Comparison of ENCODE assay signal across 20 cellular contexts in the genomic region with DNA sequence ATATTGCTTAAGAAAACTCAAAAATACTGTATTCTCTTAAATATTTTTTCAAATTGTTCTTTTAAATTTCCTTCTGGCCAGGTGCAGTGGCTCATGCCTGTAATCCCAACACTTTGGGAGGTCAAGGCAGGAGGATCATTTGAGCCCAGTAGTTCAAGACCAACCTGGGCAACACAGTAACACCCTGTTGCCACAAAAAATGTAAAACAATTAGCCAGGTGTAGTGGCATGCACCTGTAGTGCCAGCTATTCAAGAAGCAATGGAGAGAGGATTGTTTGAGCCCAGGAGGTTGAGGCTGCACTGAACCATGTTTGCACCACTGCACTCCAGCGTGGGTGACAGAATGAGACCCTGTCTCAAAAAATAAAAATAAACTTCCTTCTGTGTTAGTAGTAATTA.
DNase-seq lines count a peak whose midpoint lies in the region; ATAC-seq, FAIRE-seq and TF ChIP-seq lines count a peak whose summit lies in the region.
"Had no signal": no experiment of that assay in that cellular context is flagged by ENCODE, and none has a peak within 500 bp of the region (broad histone marks: within the 10 kb centered on the region; RNA-seq: fewer than 3 reads in every experiment).

No MANE protein-coding gene starts in this region.

- H4K20me1 ChIP-seq in KMS-11 (ENCODE audit: insufficient read depth) (no peaks in the 10 kb centered on the region), GM12878 (ENCODE audit: control insufficient read depth, insufficient read depth) (no peaks in the 10 kb centered on the region)

- FAIRE-seq in GM18507 (lab: Jason Lieb, UNC), result peak; percentile 29
- no peak for FAIRE-seq in GM12878 (lab: Jason Lieb, UNC)
- FAIRE-seq: HepG2 had no signal

- H3K4me1 ChIP-seq in KMS-11 (ENCODE audit: low read depth, poor library complexity, severe bottlenecking), result peaks cover 95% of the 10 kb centered on the region
- peaks cover 48% of the 10 kb centered on the region for H3K4me1 ChIP-seq in GM12878 (ENCODE audit: control insufficient read depth, insufficient read depth, low read length)
- H3K4me1 ChIP-seq in spleen, result peaks cover 0 to 40% (median 24%) of the 10 kb centered on the region in 6 donors
- H3K4me1 ChIP-seq: SJSA1 had no signal

- H3K27ac ChIP-seq in KMS-11, result peak overlapping the region; percentile 72
- peak overlapping the region; percentile 95 for H3K27ac ChIP-seq in GM12878 (ENCODE audit: control insufficient read depth, insufficient read depth)
- H3K27ac ChIP-seq in spleen, result peak overlapping the region in 5 of 8 donors; percentile 0 to 79 (median 69)
- H3K27ac ChIP-seq: SJSA1 had no signal

- H3K4me2 ChIP-seq in KMS-11, result peak overlapping the region; percentile 64
- peak overlapping the region; percentile 90 for H3K4me2 ChIP-seq in GM12878 (ENCODE audit: control insufficient read depth, insufficient read depth)

- H3K9me3 ChIP-seq in GM12878 (replicated peaks; ENCODE audit: control insufficient read depth, insufficient read depth, low read length) (no peaks in the 10 kb centered on the region), spleen (no peaks in the 10 kb centered on the region)
- H3K9me3 ChIP-seq: SJSA1 had no signal

- no peak overlapping the region for H3K27ac Mint-ChIP-seq in MCF 10A (ENCODE audit: low read depth, unreplicated experiment)
- H3K27ac Mint-ChIP-seq: CD4-positive, alpha-beta memory T cell had no signal

- in situ Hi-C loops in GM12878 (cut with MboI), result no loop called here

- intact Hi-C loops in GM12878 (cut with micrococcal nuclease; ENCODE audit: unreplicated experiment) (loop anchor here (5.0 kb wide), 1 partner anchor 53 kb away; no protein-coding TSS in a partner anchor), spleen (cut with DNase I; ENCODE audit: low total_unique reads) (no loop called here), MCF 10A (cut with micrococcal nuclease) (no loop called here)

- no peak for TF ChIP-seq EP300 in GM12878 (IDR thresholded peaks at IDR 0.05; ENCODE audit: borderline replicate concordance in 1 of 2, control insufficient read depth in 1 of 2, low read depth in 2 of 2, low read length in 2 of 2)

- WGBS in GM12878 (ENCODE audit: insufficient coverage, insufficient replicate concordance, low lambda C conversion rate, missing lambda C conversion rate), result 58% methylated on average over 1 of the region's 1 CpG
- 50 to 76% (median 75%) methylated on average over 1 of the region's 1 CpG for WGBS in spleen, 5 donors

- RAD21 ChIA-PET in GM12878 (lab: Charles Lee; ENCODE audit: unreplicated experiment), result interaction anchor here (0.9 to 1.8 kb wide), 6 partner anchors 40 to 176 kb away, joined by 3 to 5 read pairs (median 4); no protein-coding TSS in a partner anchor

- H3K36me3 Mint-ChIP-seq in MCF 10A (ENCODE audit: insufficient read depth, unreplicated experiment), result no peaks in the 10 kb centered on the region

- peak overlapping the region; percentile 15; the same call in 1 of the 2 replicates for H3K9ac ChIP-seq in KMS-11
- H3K9ac ChIP-seq in GM12878 (ENCODE audit: control insufficient read depth, insufficient read depth, low read length), result no peak overlapping the region

- TF ChIP-seq CTCF in KMS-11 (conservative IDR thresholded peaks at IDR 0.05; ENCODE audit: low read depth, low read length) (no peak), GM12878 (IDR thresholded peaks at IDR 0.05 in 2 of 3, conservative IDR thresholded peaks at IDR 0.05 in 1 of 3; ENCODE audit: control insufficient read depth in 2 of 3, extremely low read depth in 1 of 3, insufficient read depth in 1 of 3, low read depth in 3 of 3, low read length in 3 of 3) (no peak), spleen (IDR thresholded peaks at IDR 0.05 in 8 of 11, conservative IDR thresholded peaks at IDR 0.05 in 3 of 11) (no peak), MCF 10A (IDR thresholded peaks at IDR 0.05; ENCODE audit: unreplicated experiment) (no peak)

- no peaks in the 10 kb centered on the region for H3K9me3 Mint-ChIP-seq in MCF 10A (ENCODE audit: unreplicated experiment)
- H3K9me3 Mint-ChIP-seq: CD4-positive, alpha-beta memory T cell had no signal

- H3K36me3 ChIP-seq in KMS-11 (ENCODE audit: insufficient read depth) (no peaks in the 10 kb centered on the region), GM12878 (ENCODE audit: control insufficient read depth in 2 of 2, insufficient read depth in 2 of 2, low read length in 1 of 2) (peaks cover 0 to 10% of the 10 kb centered on the region in 2 experiments; a peak in 1 of 4 replicates), spleen (peaks cover 0 to 34% (median 0%) of the 10 kb centered on the region in 6 donors)
- H3K36me3 ChIP-seq: SJSA1 had no signal

- H3K27me3 Mint-ChIP-seq in MCF 10A (ENCODE audit: insufficient read depth, unreplicated experiment), result no peaks in the 10 kb centered on the region
- H3K27me3 Mint-ChIP-seq: CD4-positive, alpha-beta memory T cell had no signal

- no peak overlapping the region for H3K4me3 Mint-ChIP-seq in MCF 10A (ENCODE audit: unreplicated experiment)
- H3K4me3 Mint-ChIP-seq: CD4-positive, alpha-beta memory T cell had no signal

- TF ChIP-seq POLR2A in GM12878 (IDR thresholded peaks at IDR 0.05; ENCODE audit: low read depth, low read length), result no peak
- no peak for TF ChIP-seq POLR2A in spleen (IDR thresholded peaks at IDR 0.05)

- H3K4me1 Mint-ChIP-seq in MCF 10A (ENCODE audit: insufficient read depth, unreplicated experiment), result peaks cover 17% of the 10 kb centered on the region

- no TSS peak for BruUV-seq in GM12878 (replicated peaks; lab: Mats Ljungman, UMichigan)
- BruUV-seq in MCF 10A (replicated peaks; lab: Mats Ljungman, UMichigan), result no TSS peak

- H3K27me3 ChIP-seq in KMS-11 (ENCODE audit: insufficient read depth, low read depth), result no peaks in the 10 kb centered on the region
- no peaks in the 10 kb centered on the region for H3K27me3 ChIP-seq in GM12878 (replicated peaks in 1 of 2; ENCODE audit: control insufficient read depth in 2 of 2, insufficient read depth in 2 of 2, low read length in 1 of 2)
- H3K27me3 ChIP-seq in spleen (replicated peaks in 1 of 7), result no peaks in the 10 kb centered on the region
- H3K27me3 ChIP-seq: SJSA1 had no signal

- no peak for DNase-seq in GM18507 (ENCODE audit: extremely low spot score, insufficient read length, low read depth)
- DNase-seq in GM12878 (ENCODE audit: low read depth, low spot score), result no peak
- DNase-seq in spleen, result no peak
- no peak for DNase-seq in superior temporal gyrus (ENCODE audit: extremely low spot score)
- DNase-seq in MCF 10A (ENCODE audit: unreplicated experiment), result no peak
- DNase-seq in occipital lobe (lab: John Stamatoyannopoulos, UW), result no peak
- DNase-seq: AML-193; CD4-positive, alpha-beta memory T cell; DMS79; GDM1; H7; Kasumi-1; NCI-H1417; NCI-H1930; NCI-H2171 treated with DMSO at 0.1 percent for 48 hours; NCI-H510A treated with DMSO at 0.1 percent for 48 hours had no signal

- H3K4me3 ChIP-seq in KMS-11 (IDR thresholded peaks at IDR 0.05; ENCODE audit: insufficient read depth, low read depth, low read length), result no peak overlapping the region
- H3K4me3 ChIP-seq in GM12878, result no peak overlapping the region
- no peak overlapping the region for H3K4me3 ChIP-seq in spleen
- H3K4me3 ChIP-seq: SJSA1 had no signal

- no peaks in the 10 kb centered on the region for H3K79me2 ChIP-seq in KMS-11 (ENCODE audit: insufficient read depth, low read depth)
- peaks cover 11% of the 10 kb centered on the region for H3K79me2 ChIP-seq in GM12878 (ENCODE audit: control insufficient read depth, insufficient read depth, low read length)

- POLR2A ChIA-PET in GM12878 (lab: Charles Lee) (interaction anchor here (1.2 kb wide), 1 partner anchor 60 kb away, joined by 6 read pairs; no protein-coding TSS in a partner anchor), MCF 10A (lab: Yijun Ruan, JAX) (no interaction called here)

- CTCF ChIA-PET in GM12878 (lab: Yijun Ruan, JAX) (interaction anchor here (1.1 to 1.4 kb wide), 2 partner anchors 10 to 56 kb away, joined by 3 to 5 read pairs; no protein-coding TSS in a partner anchor), MCF 10A (lab: Yijun Ruan, JAX) (no interaction called here)

- SMC1A ChIA-PET in GM12878 (lab: Charles Lee; ENCODE audit: uncharacterized antibody, unreplicated experiment), result interaction anchor here (0.7 to 1.7 kb wide), 10 partner anchors 9 to 171 kb away, joined by 3 to 5 read pairs (median 4); no protein-coding TSS in a partner anchor

- ATAC-seq in GM12878, result no peak
- ATAC-seq in GM19395 (IDR thresholded peaks at IDR 0.05; ENCODE audit: unreplicated experiment), result no peak
- ATAC-seq: HepG2 had no signal

- H2AFZ ChIP-seq in KMS-11 (ENCODE audit: low read depth), result no peak overlapping the region
- no peak overlapping the region for H2AFZ ChIP-seq in GM12878 (ENCODE audit: control insufficient read depth, low read depth, low read length)

- no peak for TF ChIP-seq RAD21 in GM12878 (IDR thresholded peaks at IDR 0.05; ENCODE audit: insufficient read depth, low read depth, low read length)

TF ChIP-seq in GM12878, 131 proteins besides CTCF, POLR2A, EP300 and RAD21 (continues in another document):
- TF ChIP-seq CREB1 (IDR thresholded peaks at IDR 0.05; ENCODE audit: low read depth), result no peak
- TF ChIP-seq PAX8 (IDR thresholded peaks at IDR 0.05), result no peak
- TF ChIP-seq, protein P1, sequence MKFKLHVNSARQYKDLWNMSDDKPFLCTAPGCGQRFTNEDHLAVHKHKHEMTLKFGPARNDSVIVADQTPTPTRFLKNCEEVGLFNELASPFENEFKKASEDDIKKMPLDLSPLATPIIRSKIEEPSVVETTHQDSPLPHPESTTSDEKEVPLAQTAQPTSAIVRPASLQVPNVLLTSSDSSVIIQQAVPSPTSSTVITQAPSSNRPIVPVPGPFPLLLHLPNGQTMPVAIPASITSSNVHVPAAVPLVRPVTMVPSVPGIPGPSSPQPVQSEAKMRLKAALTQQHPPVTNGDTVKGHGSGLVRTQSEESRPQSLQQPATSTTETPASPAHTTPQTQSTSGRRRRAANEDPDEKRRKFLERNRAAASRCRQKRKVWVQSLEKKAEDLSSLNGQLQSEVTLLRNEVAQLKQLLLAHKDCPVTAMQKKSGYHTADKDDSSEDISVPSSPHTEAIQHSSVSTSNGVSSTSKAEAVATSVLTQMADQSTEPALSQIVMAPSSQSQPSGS (IDR thresholded peaks at IDR 0.05; ENCODE audit: low read length), result no peak
- no peak for TF ChIP-seq KAT2A (conservative IDR thresholded peaks at IDR 0.05; ENCODE audit: control insufficient read depth, low read depth, low read length)
- no peak for TF ChIP-seq ZNF217 (IDR thresholded peaks at IDR 0.05)
